In genomic region chr10:93921338-93921737, GRCh38 we compare ENCODE assay signal across 8 cellular contexts. TPM values are rescaled to one million over a fixed set of nuclear protein-coding genes. Genes with fewer than 3 reads are reported as not detected.
DNase-seq lines count a peak whose midpoint lies in the region; ATAC-seq and TF ChIP-seq lines count a peak whose summit lies in the region.

No MANE protein-coding gene starts in this region.

- H3K36me3 Mint-ChIP-seq in activated T-helper 17 cell treated with anti-CD3 and anti-CD28 coated beads, Interleukin-2, amount 50 U/mL, for 72 hours (ENCODE audit: low read depth), result peaks cover 6% of the 10 kb centered on the region

- no peak overlapping the region for H3K4me3 Mint-ChIP-seq in activated T-helper 17 cell treated with anti-CD3 and anti-CD28 coated beads, Interleukin-2, amount 50 U/mL, for 72 hours

- H3K9me3 Mint-ChIP-seq in activated T-helper 17 cell treated with anti-CD3 and anti-CD28 coated beads, Interleukin-2, amount 50 U/mL, for 72 hours, result no peaks in the 10 kb centered on the region

- H3K9me3 ChIP-seq in SU-DHL-6 (ENCODE audit: insufficient read depth, low read length), result no peaks in the 10 kb centered on the region

- H3K27me3 ChIP-seq in SU-DHL-6 (ENCODE audit: low read length), result no peaks in the 10 kb centered on the region

- H3K79me2 ChIP-seq in SU-DHL-6 (ENCODE audit: insufficient read depth, low read length), result no peaks in the 10 kb centered on the region

- no peak overlapping the region for H3K4me2 ChIP-seq in SU-DHL-6 (ENCODE audit: low read depth, low read length, poor library complexity, severe bottlenecking)

- no peak overlapping the region for H3K9ac ChIP-seq in SU-DHL-6 (ENCODE audit: low read length)

- no peaks in the 10 kb centered on the region for H3F3A ChIP-seq in SU-DHL-6 (ENCODE audit: insufficient read depth)

- H2AFZ ChIP-seq in SU-DHL-6 (ENCODE audit: low read depth, low read length, severe bottlenecking), result no peak overlapping the region

- TF ChIP-seq CTCF in SU-DHL-6 (IDR thresholded peaks at IDR 0.05; ENCODE audit: insufficient read depth, low read length, poor library complexity, severe bottlenecking), result peak; percentile 51

- TF ChIP-seq POLR2A in erythroblast (IDR thresholded peaks at IDR 0.05; ENCODE audit: low read length), result no peak

- H3K27ac Mint-ChIP-seq in activated T-helper 17 cell treated with anti-CD3 and anti-CD28 coated beads, Interleukin-2, amount 50 U/mL, for 72 hours, result no peak overlapping the region

- no peaks in the 10 kb centered on the region for H3K27me3 Mint-ChIP-seq in activated T-helper 17 cell treated with anti-CD3 and anti-CD28 coated beads, Interleukin-2, amount 50 U/mL, for 72 hours

- no peak overlapping the region for H3K4me3 ChIP-seq in SU-DHL-6 (ENCODE audit: insufficient read depth, low read length, poor library complexity, severe bottlenecking)

- no peak overlapping the region for H3K27ac ChIP-seq in SU-DHL-6 (ENCODE audit: low read depth, low read length)

- H3K9me2 ChIP-seq in SU-DHL-6 (replicated peaks; ENCODE audit: insufficient read depth, low read length), result no peaks in the 10 kb centered on the region

- peak; percentile 15 for DNase-seq in activated T-cell treated with anti-CD3 and anti-CD28 coated beads for 1 hour (ENCODE audit: low read depth)
- DNase-seq in activated T-cell treated with anti-CD3 and anti-CD28 coated beads, Interleukin-2, amount 50 U/mL, for 1 hour, result no peak
- peak; percentile 30 to 61 for DNase-seq in erythroblast (lab: John Stamatoyannopoulos, UW)
- peak; percentile 7 to 12 for DNase-seq in stimulated activated CD8-positive, alpha-beta memory T cell treated with anti-CD3 and anti-CD28 coated beads, Interleukin-2, amount 100 ng/mL, for 48 hours (ENCODE audit: low read depth in 2 of 2)

- no peaks in the 10 kb centered on the region for H3K4me1 Mint-ChIP-seq in activated T-helper 17 cell treated with anti-CD3 and anti-CD28 coated beads, Interleukin-2, amount 50 U/mL, for 72 hours

- H4K20me1 ChIP-seq in SU-DHL-6 (ENCODE audit: low read depth, low read length), result no peaks in the 10 kb centered on the region

- ATAC-seq in HG03045 (IDR thresholded peaks at IDR 0.05; ENCODE audit: unreplicated experiment), result no peak
- ATAC-seq in GM18517 (IDR thresholded peaks at IDR 0.05; ENCODE audit: unreplicated experiment), result no peak
- no peak for ATAC-seq in activated T-helper 17 cell treated with anti-CD3 and anti-CD28 coated beads, Interleukin-2, amount 50 U/mL, for 72 hours (replicated peaks)

- H3K36me3 ChIP-seq in SU-DHL-6 (ENCODE audit: low read length), result no peaks in the 10 kb centered on the region

RNA-seq across cellular contexts. Expression of gene SLC35G1, which starts 27.6 kb away (rescaled TPM):
- total RNA-seq in activated T-helper 17 cell treated with anti-CD3 and anti-CD28 coated beads, Interleukin-2, amount 50 U/mL, for 72 hours, result 1 to 10 TPM; 3.4 to 6.6 TPM
